In the genomic region with DNA sequence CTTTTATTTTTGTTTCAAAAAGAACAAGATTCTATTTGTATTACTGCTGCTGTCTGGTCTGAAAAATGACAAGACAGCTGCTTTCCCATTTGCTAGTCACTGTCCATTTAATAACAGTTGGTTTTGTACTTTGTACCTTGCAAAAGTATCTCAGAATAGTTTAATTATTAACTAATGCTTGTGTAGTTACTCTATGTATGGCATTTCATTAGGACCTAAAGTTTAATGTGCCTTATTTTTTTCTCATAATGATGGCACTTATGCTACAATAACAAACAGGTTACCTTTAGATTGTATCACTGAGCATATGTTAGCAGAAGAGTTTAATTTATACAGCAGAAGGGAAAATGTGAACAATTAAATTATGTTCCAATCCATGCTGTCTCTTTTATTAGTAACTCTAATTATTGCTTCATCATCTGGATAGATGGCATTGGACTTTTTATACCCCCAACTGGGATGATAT, we compare ENCODE assay signal across 21 cellular contexts.
"Had no signal": no experiment of that assay in that cellular context is flagged by ENCODE, and none has a peak within 500 bp of the region (broad histone marks: within the 10 kb centered on the region; RNA-seq: fewer than 3 reads in every experiment).

No MANE protein-coding gene starts in this region.

- H3K27ac ChIP-seq: neural progenitor cell, psoas muscle, testis had no signal

- DNase-seq: activated CD4-positive, alpha-beta memory T cell treated with anti-CD3 and anti-CD28 coated beads for 36 hours; activated CD4-positive, alpha-beta T cell treated with anti-CD3 and anti-CD28 coated beads for 36 hours; activated naive CD4-positive, alpha-beta T cell; activated naive CD8-positive, alpha-beta T cell treated with anti-CD3 and anti-CD28 coated beads, Interleukin-2, amount 10 ng/mL, durations not matched to agents 7 days and 5 days; activated T-cell treated with anti-CD3 and anti-CD28 coated beads for 4 hours; amygdala; dermis blood vessel endothelial cell; effector memory CD8-positive, alpha-beta T cell; erythroblast; head of caudate nucleus; kidney glomerular epithelial cell; mesenchymal stem cell; mucosa of descending colon; naive B cell; psoas muscle; stimulated activated CD4-positive, alpha-beta T cell treated with anti-CD3 and anti-CD28 coated beads, Interleukin-4, amount 100 ng/mL, for 24 hours; T-helper 17 cell; testis had no signal

- H3K4me1 ChIP-seq: neural progenitor cell, psoas muscle, testis had no signal

- H3K27me3 ChIP-seq: neural progenitor cell, testis had no signal

- H3K36me3 ChIP-seq: neural progenitor cell had no signal

- H3K4me3 ChIP-seq: mucosa of descending colon, neural progenitor cell, psoas muscle, testis had no signal

- ATAC-seq: activated CD4-positive, alpha-beta T cell treated with anti-CD3 and anti-CD28 coated beads for 36 hours; effector memory CD8-positive, alpha-beta T cell; mucosa of descending colon; psoas muscle; sciatic nerve; stimulated activated memory B cell treated with anti-CD40 and anti-IgM and Interleukin-4, amounts not matched to agents 10 μg/mL and 1 μg/mL and 100 μg/mL, for 72 hours; T-helper 17 cell had no signal

- H3K9me3 ChIP-seq: mucosa of descending colon, psoas muscle, testis had no signal
